In the genomic region with DNA sequence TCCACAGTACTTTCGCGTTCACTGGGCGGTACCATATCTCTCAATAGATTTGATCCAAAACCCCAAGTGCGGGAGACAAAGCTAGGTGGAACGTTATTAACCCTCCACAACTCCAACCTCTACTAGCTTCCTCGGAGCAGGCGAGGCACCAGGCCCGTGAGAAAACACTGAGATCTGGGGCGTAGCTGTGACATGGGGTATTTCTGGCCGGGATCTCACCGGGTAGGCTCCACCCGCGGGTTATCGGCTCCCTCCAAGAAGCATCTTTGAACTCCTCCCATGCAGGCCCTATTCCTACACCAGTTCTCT, we compare ENCODE assay signal across 8 cellular contexts. TPM values are rescaled to one million over a fixed set of nuclear protein-coding genes. Genes with fewer than 3 reads are reported as not detected.
DNase-seq lines count a peak whose midpoint lies in the region; ATAC-seq and TF ChIP-seq lines count a peak whose summit lies in the region.

No MANE protein-coding gene starts in this region.

- H3K9me3 Mint-ChIP-seq in activated T-cell treated with anti-CD3 and anti-CD28 coated beads, Interleukin-2, amount 50 U/mL, for 4 hours = no peaks in the 10 kb centered on the region

- peaks cover 9% of the 10 kb centered on the region for H3K27me3 Mint-ChIP-seq in activated T-cell treated with anti-CD3 and anti-CD28 coated beads, Interleukin-2, amount 50 U/mL, for 4 hours (ENCODE audit: low read depth)

- peaks cover 3% of the 10 kb centered on the region for H3K79me1 ChIP-seq in neuronal stem cell (ENCODE audit: low read depth, low read length)

- no peak overlapping the region for H2AK5ac ChIP-seq in neuronal stem cell (ENCODE audit: low read depth, low read length)

- H2BK15ac ChIP-seq in neuronal stem cell (ENCODE audit: low read length) = no peak overlapping the region

- H3K9me3 ChIP-seq in RWPE2 (ENCODE audit: severe bottlenecking) (no peaks in the 10 kb centered on the region), esophagus (ENCODE audit: control insufficient read depth in 2 of 2, insufficient read depth in 1 of 2, low read depth in 1 of 2, low read length in 1 of 2) (no peaks in the 10 kb centered on the region), neuronal stem cell (replicated peaks in 1 of 2; ENCODE audit: control insufficient read depth in 2 of 2, insufficient read depth in 1 of 2, low read depth in 1 of 2, low read length in 2 of 2) (no peaks in the 10 kb centered on the region)

- H3K36me3 Mint-ChIP-seq in activated T-cell treated with anti-CD3 and anti-CD28 coated beads, Interleukin-2, amount 50 U/mL, for 4 hours (ENCODE audit: insufficient read depth) = no peaks in the 10 kb centered on the region

- TF ChIP-seq CTCF in RWPE2 (IDR thresholded peaks at IDR 0.05; ENCODE audit: poor library complexity, severe bottlenecking) = no peak

- H4K91ac ChIP-seq in neuronal stem cell (ENCODE audit: low read depth, low read length, poor library complexity) = no peak overlapping the region

- H3K36me3 ChIP-seq in RWPE2 (ENCODE audit: low read depth) (peaks cover 16% of the 10 kb centered on the region), esophagus (ENCODE audit: control insufficient read depth in 2 of 2, insufficient read depth in 2 of 2, low read length in 1 of 2) (no peaks in the 10 kb centered on the region), neuronal stem cell (replicated peaks in 1 of 2; ENCODE audit: control insufficient read depth in 2 of 2, insufficient read depth in 2 of 2, low read length in 2 of 2) (no peaks in the 10 kb centered on the region)

- H3K23ac ChIP-seq in neuronal stem cell (ENCODE audit: low read depth, low read length, poor library complexity) = no peak overlapping the region

- H3K4me3 Mint-ChIP-seq in activated T-cell treated with anti-CD3 and anti-CD28 coated beads, Interleukin-2, amount 50 U/mL, for 4 hours = peak overlapping the region; percentile 91

- peak; percentile 74 to 75 for ATAC-seq in activated T-cell treated with anti-CD3 and anti-CD28 coated beads, Interleukin-2, amount 50 U/mL, for 4 hours
- ATAC-seq in HG02759 (IDR thresholded peaks at IDR 0.05; ENCODE audit: unreplicated experiment) = peak; percentile 60
- peak; percentile 58 for ATAC-seq in RWPE2 (ENCODE audit: low read depth)

- peaks cover 32% of the 10 kb centered on the region for H3K4me1 Mint-ChIP-seq in activated T-cell treated with anti-CD3 and anti-CD28 coated beads, Interleukin-2, amount 50 U/mL, for 4 hours (ENCODE audit: low read depth)

- peak overlapping the region; percentile 94 for H3K4me3 ChIP-seq in RWPE2 (ENCODE audit: severe bottlenecking)
- H3K4me3 ChIP-seq in esophagus (ENCODE audit: low read depth in 1 of 2, low read length in 2 of 2) = peak overlapping the region; percentile 91 to 98
- H3K4me3 ChIP-seq in neuronal stem cell (ENCODE audit: low read length in 2 of 2) = peak overlapping the region; percentile 87 to 99

- H2BK5ac ChIP-seq in neuronal stem cell (ENCODE audit: low read length) = no peak overlapping the region

- H2BK120ac ChIP-seq in neuronal stem cell (ENCODE audit: low read depth, low read length) = no peak overlapping the region

- H3K4me2 ChIP-seq in neuronal stem cell (ENCODE audit: insufficient read depth, low read length, poor library complexity, severe bottlenecking) = peak overlapping the region; percentile 91

- H3K4me1 ChIP-seq in RWPE2 (ENCODE audit: insufficient read depth, poor library complexity, severe bottlenecking) (peaks cover 16% of the 10 kb centered on the region), esophagus (ENCODE audit: control insufficient read depth in 2 of 2, insufficient read depth in 2 of 2, low read length in 1 of 2) (no peaks in the 10 kb centered on the region), neuronal stem cell (ENCODE audit: control insufficient read depth in 2 of 2, insufficient read depth in 1 of 2, low read depth in 1 of 2, low read length in 2 of 2) (peaks cover 2 to 6% of the 10 kb centered on the region in 2 donors)

- DNase-seq in activated T-cell treated with anti-CD3 and anti-CD28 coated beads, Interleukin-2, amount 50 U/mL, for 4 hours = no peak
- no peak for DNase-seq in activated T-cell treated with anti-CD3 and anti-CD28 coated beads, Interleukin-2, amount 50 U/mL, for 48 hours
- DNase-seq in RWPE2 (ENCODE audit: low spot score) = no peak
- no peak for DNase-seq in neuronal stem cell (ENCODE audit: low spot score)
- no peak for DNase-seq in cerebellar nuclear complex (lab: John Stamatoyannopoulos, UW)
- no peak for DNase-seq in iPS-NIHi11 (ENCODE audit: low spot score)

- H3K9ac ChIP-seq in neuronal stem cell (ENCODE audit: low read depth, low read length, poor library complexity) = peak overlapping the region; percentile 82

- H3K27ac ChIP-seq in RWPE2 (ENCODE audit: poor library complexity, severe bottlenecking) (peak overlapping the region; percentile 56), esophagus (ENCODE audit: low read depth in 2 of 2, low read length in 1 of 2) (peak overlapping the region; percentile 3 to 93), neuronal stem cell (replicated peaks; ENCODE audit: low read length) (no peak overlapping the region)

- H2BK12ac ChIP-seq in neuronal stem cell (ENCODE audit: low read length) = no peak overlapping the region

- H3K14ac ChIP-seq in neuronal stem cell (ENCODE audit: low read length) = no peak overlapping the region

- peak overlapping the region; percentile 11 for H3K18ac ChIP-seq in neuronal stem cell (ENCODE audit: low read length)

- H3K27me3 ChIP-seq in RWPE2 (ENCODE audit: insufficient read depth, poor library complexity, severe bottlenecking) (no peaks in the 10 kb centered on the region), esophagus (ENCODE audit: control insufficient read depth in 1 of 2, insufficient read depth in 2 of 2, low read length in 2 of 2) (no peaks in the 10 kb centered on the region), neuronal stem cell (ENCODE audit: control insufficient read depth in 3 of 3, insufficient read depth in 3 of 3, low read depth in 1 of 3, low read length in 3 of 3) (no peaks in the 10 kb centered on the region)

- 0% methylated on average over 14 of the region's 14 CpGs for WGBS in esophagus, 2 donors
- no CpG with 5 or more reads among the region's 14 CpGs for WGBS in neuronal stem cell (ENCODE audit: extremely low coverage in 2 of 2, insufficient read length in 2 of 2, insufficient replicate concordance in 1 of 2), 2 donors

- H2AFZ ChIP-seq in neuronal stem cell (ENCODE audit: low read length) = peak overlapping the region; percentile 98

- no peak overlapping the region for H4K8ac ChIP-seq in neuronal stem cell (ENCODE audit: low read depth, low read length)

- no peak overlapping the region for H3K4ac ChIP-seq in neuronal stem cell (ENCODE audit: low read length)

RNA-seq across cellular contexts. Expression of gene SLC25A46, which starts 0.3 kb away (rescaled TPM):
- 10 to 100 TPM; 55.2 to 60.4 (median 55.3) TPM for total RNA-seq in activated T-cell treated with anti-CD3 and anti-CD28 coated beads, Interleukin-2, amount 50 U/mL, for 4 hours
- polyA plus RNA-seq in esophagus = 10 to 100 TPM in 1 of 2 donors, 1 to 10 TPM in 1; 8.0 to 16.7 TPM
- 16.8 TPM for polyA plus RNA-seq in neuronal stem cell (2013, experiment 1 of 2)
- polyA plus RNA-seq in neuronal stem cell (2013, experiment 2 of 2) = 17.2 TPM

RNA-seq across cellular contexts. Expression of gene TMEM232, which starts 12.0 kb away (rescaled TPM):
- under 1 TPM; 0.28 to 0.90 (median 0.29) TPM for total RNA-seq in activated T-cell treated with anti-CD3 and anti-CD28 coated beads, Interleukin-2, amount 50 U/mL, for 4 hours
- polyA plus RNA-seq in esophagus = under 1 TPM; 0.49 to 0.65 TPM
- polyA plus RNA-seq in neuronal stem cell (2013, experiment 1 of 2) = 2.1 TPM
- polyA plus RNA-seq in neuronal stem cell (2013, experiment 2 of 2) = 2.1 TPM
